17 cellular contexts compared by ENCODE assay signal in the genomic region with DNA sequence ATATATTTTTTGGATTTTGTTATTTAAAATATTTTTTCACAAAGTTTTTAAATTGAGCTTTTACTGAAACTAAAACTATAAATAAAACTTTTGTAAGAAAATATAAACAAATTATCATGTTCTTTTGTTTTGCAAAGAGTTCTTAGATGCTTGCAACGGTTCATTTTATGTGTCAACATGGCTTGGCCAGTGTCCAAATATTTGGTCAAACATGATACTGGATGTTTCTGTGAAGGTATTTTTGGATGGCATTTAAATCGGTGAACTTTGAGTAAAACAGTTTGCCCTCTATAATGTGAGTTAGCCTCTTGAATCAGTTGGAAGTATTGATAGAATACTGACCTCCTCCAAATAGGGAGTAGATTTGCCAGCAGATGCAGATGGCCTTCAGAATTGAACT.
"Had no signal": no experiment of that assay in that cellular context is flagged by ENCODE, and none has a peak within 500 bp of the region (broad histone marks: within the 10 kb centered on the region; RNA-seq: fewer than 3 reads in every experiment).

No MANE protein-coding gene starts in this region.

- DNase-seq: activated CD4-positive, alpha-beta memory T cell treated with anti-CD3 and anti-CD28 coated beads for 36 hours; activated CD4-positive, alpha-beta T cell treated with anti-CD3 and anti-CD28 coated beads for 36 hours; activated CD8-positive, alpha-beta memory T cell treated with anti-CD3 and anti-CD28 coated beads, Interleukin-2, amount 10 ng/mL, durations not matched to agents 7 days and 5 days; activated effector memory CD4-positive, alpha-beta T cell treated with Interleukin-2 at 50 U/mL for 16 hours; activated T-cell treated with anti-CD3 and anti-CD28 coated beads, Interleukin-2, amount 50 U/mL, for 4 hours; dorsolateral prefrontal cortex; foreskin melanocyte; kidney glomerular epithelial cell; occipital lobe; stimulated activated CD4-positive, alpha-beta T cell treated with anti-CD3 and anti-CD28 coated beads, Interleukin-15, amount 100 ng/mL, for 24 hours; stimulated activated CD4-positive, alpha-beta T cell treated with anti-CD3 and anti-CD28 coated beads, Interleukin-4, amount 100 ng/mL, for 1 hour; stimulated activated naive B cell treated with anti-CD40 and anti-IgM and Interleukin-4, amounts not matched to agents 10 μg/mL and 1 μg/mL and 100 μg/mL, for 72 hours; T-helper 2 cell; tibial artery; uterus had no signal

- H3K4me3 ChIP-seq: breast epithelium, dorsolateral prefrontal cortex, skin epidermis, tibial artery, uterus had no signal
